18 cellular contexts compared by ENCODE assay signal in genomic region chr1:11841245-11842153, GRCh38. TPM values are rescaled to one million over a fixed set of nuclear protein-coding genes. Genes with fewer than 3 reads are reported as not detected.
DNase-seq lines count a peak whose midpoint lies in the region; ATAC-seq and TF ChIP-seq lines count a peak whose summit lies in the region.
"Had no signal": no experiment of that assay in that cellular context is flagged by ENCODE, and none has a peak within 500 bp of the region (broad histone marks: within the 10 kb centered on the region; RNA-seq: fewer than 3 reads in every experiment).

No MANE protein-coding gene starts in this region.

- TF ChIP-seq CTCF in choroid plexus epithelial cell (conservative IDR thresholded peaks at IDR 0.05; ENCODE audit: low read depth, low read length) = no peak

- H3K4me3 Mint-ChIP-seq in natural killer cell treated with Interleukin-12 subunit alpha and Interleukin-12 subunit beta and Interleukin-15 and Interleukin-18, amount 100 ng/mL, for 72 hours = no peak overlapping the region
- H3K4me3 Mint-ChIP-seq: activated CD8-positive, alpha-beta T cell treated with anti-CD3 and anti-CD28 coated beads, Interleukin-2, amount 10 ng/mL, durations not matched to agents 7 days and 5 days; activated T-cell treated with anti-CD3 and anti-CD28 coated beads, Interleukin-2, amount 50 U/mL, for 72 hours had no signal

- no peak overlapping the region for H3K4me3 ChIP-seq in choroid plexus epithelial cell (ENCODE audit: low read depth, low read length)
- H3K4me3 ChIP-seq: breast epithelium, hepatocyte, Peyer's patch had no signal

- peak; percentile 59 for DNase-seq in left cardiac atrium
- DNase-seq in Right ventricle myocardium superior = no peak
- DNase-seq in NCI-H69 (lab: John Stamatoyannopoulos, UW) = peak; percentile 11
- peak; percentile 17 for DNase-seq in choroid plexus epithelial cell (ENCODE audit: low read depth)
- DNase-seq in NCI-H226 = no peak
- no peak for DNase-seq in SKM-1 (lab: John Stamatoyannopoulos, UW; ENCODE audit: unreplicated experiment)
- no peak for DNase-seq in natural killer cell treated with Interleukin-12 subunit alpha and Interleukin-12 subunit beta and Interleukin-15 and Interleukin-18, amount 100 ng/mL, for 72 hours (ENCODE audit: low spot score)
- DNase-seq: activated CD8-positive, alpha-beta T cell treated with anti-CD3 and anti-CD28 coated beads, Interleukin-2, amount 10 ng/mL, durations not matched to agents 7 days and 5 days; activated T-cell treated with anti-CD3 and anti-CD28 coated beads, Interleukin-2, amount 50 U/mL, for 72 hours had no signal

- H3K36me3 Mint-ChIP-seq in natural killer cell treated with Interleukin-12 subunit alpha and Interleukin-12 subunit beta and Interleukin-15 and Interleukin-18, amount 100 ng/mL, for 72 hours = peaks cover 5% of the 10 kb centered on the region

- no peak overlapping the region for H3K27ac Mint-ChIP-seq in natural killer cell treated with Interleukin-12 subunit alpha and Interleukin-12 subunit beta and Interleukin-15 and Interleukin-18, amount 100 ng/mL, for 72 hours
- H3K27ac Mint-ChIP-seq: activated CD8-positive, alpha-beta T cell treated with anti-CD3 and anti-CD28 coated beads, Interleukin-2, amount 10 ng/mL, durations not matched to agents 7 days and 5 days; activated T-cell treated with anti-CD3 and anti-CD28 coated beads, Interleukin-2, amount 50 U/mL, for 72 hours had no signal

- ATAC-seq in left cardiac atrium (peak; percentile 14 to 30), Right ventricle myocardium superior (ENCODE audit: poor library complexity) (no peak), HG02610 (IDR thresholded peaks at IDR 0.05; ENCODE audit: unreplicated experiment) (no peak)
- no peak for ATAC-seq in natural killer cell treated with Interleukin-12 subunit alpha and Interleukin-12 subunit beta and Interleukin-15 and Interleukin-18, amount 100 ng/mL, for 72 hours
- ATAC-seq: activated CD8-positive, alpha-beta T cell treated with anti-CD3 and anti-CD28 coated beads, Interleukin-2, amount 10 ng/mL, durations not matched to agents 7 days and 5 days; activated T-cell treated with anti-CD3 and anti-CD28 coated beads, Interleukin-2, amount 50 U/mL, for 72 hours; sciatic nerve had no signal

- intact Hi-C loops in left cardiac atrium (cut with DNase I) = no loop called here
- intact Hi-C loops in Right ventricle myocardium superior (cut with DNase I) = no loop called here

- H3K9me3 Mint-ChIP-seq in natural killer cell treated with Interleukin-12 subunit alpha and Interleukin-12 subunit beta and Interleukin-15 and Interleukin-18, amount 100 ng/mL, for 72 hours = no peaks in the 10 kb centered on the region
- H3K9me3 Mint-ChIP-seq: activated T-cell treated with anti-CD3 and anti-CD28 coated beads, Interleukin-2, amount 50 U/mL, for 72 hours; IgD-negative memory B cell had no signal

- no peaks in the 10 kb centered on the region for H3K27me3 Mint-ChIP-seq in natural killer cell treated with Interleukin-12 subunit alpha and Interleukin-12 subunit beta and Interleukin-15 and Interleukin-18, amount 100 ng/mL, for 72 hours
- H3K27me3 Mint-ChIP-seq: IgD-negative memory B cell had no signal

- peaks cover 5 to 10% of the 10 kb centered on the region in 2 donors for H3K4me1 Mint-ChIP-seq in natural killer cell treated with Interleukin-12 subunit alpha and Interleukin-12 subunit beta and Interleukin-15 and Interleukin-18, amount 100 ng/mL, for 72 hours (ENCODE audit: low read depth in 2 of 2)

RNA-seq across cellular contexts. Expression of gene NPPA, which starts 6.1 kb away (rescaled TPM):
- total RNA-seq in left cardiac atrium (over 10,000 TPM; 22,081 to 58,150 TPM), Right ventricle myocardium superior (25.3 TPM)
- total RNA-seq in natural killer cell treated with Interleukin-12 subunit alpha and Interleukin-12 subunit beta and Interleukin-15 and Interleukin-18, amount 100 ng/mL, for 72 hours = not detected
- total RNA-seq: activated CD8-positive, alpha-beta T cell treated with anti-CD3 and anti-CD28 coated beads, Interleukin-2, amount 10 ng/mL, durations not matched to agents 7 days and 5 days; activated T-cell treated with anti-CD3 and anti-CD28 coated beads, Interleukin-2, amount 50 U/mL, for 72 hours; fibroblast of lung; hepatocyte; NCI-H460; Peyer's patch had no signal

RNA-seq across cellular contexts. Expression of gene NPPB, which starts 17.2 kb away (rescaled TPM):
- total RNA-seq in left cardiac atrium = 1,000 to 10,000 TPM in 1 of 2 donors, 100 to 1,000 TPM in 1; 368 to 4,414 TPM
- 5.1 TPM for total RNA-seq in Right ventricle myocardium superior
- total RNA-seq in natural killer cell treated with Interleukin-12 subunit alpha and Interleukin-12 subunit beta and Interleukin-15 and Interleukin-18, amount 100 ng/mL, for 72 hours = not detected
- total RNA-seq: activated CD8-positive, alpha-beta T cell treated with anti-CD3 and anti-CD28 coated beads, Interleukin-2, amount 10 ng/mL, durations not matched to agents 7 days and 5 days; activated T-cell treated with anti-CD3 and anti-CD28 coated beads, Interleukin-2, amount 50 U/mL, for 72 hours; breast epithelium; fibroblast of lung; NCI-H460; Peyer's patch; sciatic nerve; temporal lobe had no signal

RNA-seq across cellular contexts. Expression of gene CLCN6, which starts 35.5 kb away (rescaled TPM):
- total RNA-seq in left cardiac atrium (10 to 100 TPM; 32.1 to 49.0 TPM), Right ventricle myocardium superior (15.2 TPM)
- total RNA-seq in natural killer cell treated with Interleukin-12 subunit alpha and Interleukin-12 subunit beta and Interleukin-15 and Interleukin-18, amount 100 ng/mL, for 72 hours = 10 to 100 TPM; 15.0 to 31.0 TPM

RNA-seq across cellular contexts. Expression of gene MTHFR, which starts 35.7 kb away (rescaled TPM):
- total RNA-seq in left cardiac atrium (10 to 100 TPM; 40.1 to 64.3 TPM), Right ventricle myocardium superior (34.6 TPM)
- 10 to 100 TPM; 25.7 to 30.4 TPM for total RNA-seq in natural killer cell treated with Interleukin-12 subunit alpha and Interleukin-12 subunit beta and Interleukin-15 and Interleukin-18, amount 100 ng/mL, for 72 hours

Comparison
In these comparisons a context has a peak if more than half of its experiments do, and no peak if none do; other contexts are left out.
1. ATAC-seq: peak in left cardiac atrium (2 of 2); none in Right ventricle myocardium superior (single experiment), HG02610 (single experiment) and natural killer cell treated with Interleukin-12 subunit alpha and Interleukin-12 subunit beta and Interleukin-15 and Interleukin-18, amount 100 ng/mL, for 72 hours (0 of 2).
2. DNase-seq: peak in left cardiac atrium (single experiment), NCI-H69 (single experiment) and choroid plexus epithelial cell (single experiment); none in Right ventricle myocardium superior (single experiment), NCI-H226 (single experiment), SKM-1 (single experiment) and natural killer cell treated with Interleukin-12 subunit alpha and Interleukin-12 subunit beta and Interleukin-15 and Interleukin-18, amount 100 ng/mL, for 72 hours (single experiment).
3. RNA of gene NPPA, which starts 6.1 kb away (total RNA-seq): 22,081 to 58,150 TPM in left cardiac atrium; 25.3 TPM in Right ventricle myocardium superior (single experiment) and not detected in natural killer cell treated with Interleukin-12 subunit alpha and Interleukin-12 subunit beta and Interleukin-15 and Interleukin-18, amount 100 ng/mL, for 72 hours; every median in the first group is over 100 times any median in the second.
4. RNA of gene NPPB, which starts 17.2 kb away (total RNA-seq): 368 to 4,414 TPM in left cardiac atrium; 5.1 TPM in Right ventricle myocardium superior (single experiment) and not detected in natural killer cell treated with Interleukin-12 subunit alpha and Interleukin-12 subunit beta and Interleukin-15 and Interleukin-18, amount 100 ng/mL, for 72 hours; every median in the first group is over 10 times any median in the second.